ENCODE assay signal across 8 cellular contexts in genomic region chr2:159091381-159091780, GRCh38.
DNase-seq lines count a peak whose midpoint lies in the region; ATAC-seq and TF ChIP-seq lines count a peak whose summit lies in the region.

No MANE protein-coding gene starts in this region.

- peak overlapping the region; percentile 18 to 89; a peak in 3 of 4 replicates for H3K27ac ChIP-seq in SK-N-SH (ENCODE audit: low read depth in 2 of 2, low read length in 1 of 2)
- H3K27ac ChIP-seq in sigmoid colon: peak overlapping the region; percentile 68 to 86 (median 78)

- peak; percentile 88 for DNase-seq in EH (ENCODE audit: low read depth)
- no peak for DNase-seq in SK-N-SH
- peak; percentile 80 for DNase-seq in fibroblast of mammary gland (ENCODE audit: low read depth)
- no peak for DNase-seq in sigmoid colon
- DNase-seq in Ammon's horn (ENCODE audit: low spot score): no peak
- no peak for DNase-seq in DMS53 treated with DMSO at 0.1 percent for 48 hours (lab: John Stamatoyannopoulos, UW; ENCODE audit: unreplicated experiment)
- DNase-seq in mucosa of gallbladder (ENCODE audit: low spot score): no peak

- H3K9ac ChIP-seq in SK-N-SH: peak overlapping the region; percentile 66; the same call in 1 of the 2 replicates

- H3K9me2 ChIP-seq in SK-N-SH: no peaks in the 10 kb centered on the region

- H3K4me3 ChIP-seq in SK-N-SH (ENCODE audit: low read depth in 2 of 2, low read length in 1 of 2): peak overlapping the region in 1 of 2 experiments; percentile 11; a peak in 1 of 4 replicates
- H3K4me3 ChIP-seq in fibroblast of mammary gland (ENCODE audit: control insufficient read depth, low read depth, low read length): no peak overlapping the region
- no peak overlapping the region for H3K4me3 ChIP-seq in sigmoid colon

- H3K4me1 ChIP-seq in SK-N-SH (ENCODE audit: control insufficient read depth in 1 of 2, insufficient read depth in 2 of 2, low read depth in 1 of 2, low read length in 1 of 2) (peaks cover 21 to 24% of the 10 kb centered on the region in 2 experiments), sigmoid colon (peaks cover 0 to 76% (median 75%) of the 10 kb centered on the region in 4 donors)

- H3F3A ChIP-seq in SK-N-SH (replicated peaks; ENCODE audit: insufficient read depth): peaks cover 13% of the 10 kb centered on the region

- CTCF ChIA-PET in SK-N-SH (lab: Yijun Ruan, JAX): no interaction called here

- no peak for TF ChIP-seq EP300 in SK-N-SH (IDR thresholded peaks at IDR 0.05; ENCODE audit: borderline replicate concordance in 1 of 2, low read depth in 1 of 2, low read length in 1 of 2)
- no peak for TF ChIP-seq EP300 in sigmoid colon (IDR thresholded peaks at IDR 0.05)

- H3K27me3 ChIP-seq in SK-N-SH (ENCODE audit: insufficient read depth): no peaks in the 10 kb centered on the region
- no peaks in the 10 kb centered on the region for H3K27me3 ChIP-seq in sigmoid colon

- TF ChIP-seq POLR2A in sigmoid colon (IDR thresholded peaks at IDR 0.05): no peak

- H3K4me2 ChIP-seq in SK-N-SH: peak overlapping the region; percentile 77

- TF ChIP-seq CTCF in SK-N-SH (IDR thresholded peaks at IDR 0.05) (no peak), fibroblast of mammary gland (conservative IDR thresholded peaks at IDR 0.05; ENCODE audit: control insufficient read depth, insufficient read depth, low read depth, low read length) (no peak), sigmoid colon (IDR thresholded peaks at IDR 0.05) (no peak)

- H3K9me3 ChIP-seq in SK-N-SH (no peaks in the 10 kb centered on the region), sigmoid colon (peaks cover 0 to 2% (median 0%) of the 10 kb centered on the region in 4 donors)

- H4K20me1 ChIP-seq in SK-N-SH (ENCODE audit: insufficient read depth): no peaks in the 10 kb centered on the region

- no peak overlapping the region; the same call in 1 of the 2 replicates for H2AFZ ChIP-seq in SK-N-SH (ENCODE audit: low read depth)

- intact Hi-C loops in sigmoid colon (cut with DNase I): no loop called here

- POLR2A ChIA-PET in SK-N-SH (lab: Yijun Ruan, JAX): no interaction called here

- H3K36me3 ChIP-seq in SK-N-SH (replicated peaks in 1 of 2; ENCODE audit: control insufficient read depth in 1 of 2, insufficient read depth in 2 of 2, low read length in 1 of 2) (peaks cover 0 to 3% of the 10 kb centered on the region in 2 experiments), sigmoid colon (no peaks in the 10 kb centered on the region)

- peaks cover 54% of the 10 kb centered on the region; the same call in 1 of the 2 replicates for H3K79me2 ChIP-seq in SK-N-SH (ENCODE audit: insufficient read depth)

- ATAC-seq in HG02885 (IDR thresholded peaks at IDR 0.05; ENCODE audit: poor library complexity, unreplicated experiment): no peak

- 9% methylated on average over 2 of the region's 2 CpGs for WGBS in SK-N-SH (ENCODE audit: low lambda C conversion rate)
- WGBS in sigmoid colon, 2 donors: 26 to 36% methylated on average over 2 of the region's 2 CpGs

- TF ChIP-seq RAD21 in SK-N-SH (IDR thresholded peaks at IDR 0.05; ENCODE audit: low read length): no peak

TF ChIP-seq in SK-N-SH, 30 proteins besides CTCF, POLR2A, EP300 and RAD21:
- TF ChIP-seq JUND (IDR thresholded peaks at IDR 0.05) (peak; percentile 61; the same call in 1 of the 2 replicates), USF2 (IDR thresholded peaks at IDR 0.05; ENCODE audit: borderline replicate concordance, low read depth, low read length) (no peak), FOSL2 (IDR thresholded peaks at IDR 0.05; ENCODE audit: borderline replicate concordance, low read depth) (peak; percentile 45; the same call in 1 of the 2 replicates), GABPA (IDR thresholded peaks at IDR 0.05; ENCODE audit: low read depth) (no peak), TCF12 (IDR thresholded peaks at IDR 0.05) (peak; percentile 42), RXRA (IDR thresholded peaks at IDR 0.05; ENCODE audit: borderline replicate concordance, low read depth) (peak; percentile 40; the same call in 1 of the 2 replicates), TEAD4 (IDR thresholded peaks at IDR 0.05; ENCODE audit: borderline replicate concordance, insufficient read depth) (peak; percentile 48; the same call in 1 of the 2 replicates)
- TF ChIP-seq, protein P1, sequence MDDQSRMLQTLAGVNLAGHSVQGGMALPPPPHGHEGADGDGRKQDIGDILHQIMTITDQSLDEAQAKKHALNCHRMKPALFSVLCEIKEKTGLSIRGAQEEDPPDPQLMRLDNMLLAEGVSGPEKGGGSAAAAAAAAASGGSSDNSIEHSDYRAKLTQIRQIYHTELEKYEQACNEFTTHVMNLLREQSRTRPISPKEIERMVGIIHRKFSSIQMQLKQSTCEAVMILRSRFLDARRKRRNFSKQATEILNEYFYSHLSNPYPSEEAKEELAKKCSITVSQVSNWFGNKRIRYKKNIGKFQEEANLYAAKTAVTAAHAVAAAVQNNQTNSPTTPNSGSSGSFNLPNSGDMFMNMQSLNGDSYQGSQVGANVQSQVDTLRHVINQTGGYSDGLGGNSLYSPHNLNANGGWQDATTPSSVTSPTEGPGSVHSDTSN (IDR thresholded peaks at IDR 0.05): peak; percentile 44; the same call in 1 of the 2 replicates
TF ChIP-seq in SK-N-SH: peak in this region for 6.

Comparison
In these comparisons a context has a peak if more than half of its experiments do, and no peak if none do; other contexts are left out.
1. DNase-seq: peak in EH (single experiment) and fibroblast of mammary gland (single experiment); none in SK-N-SH (single experiment), sigmoid colon (single experiment), Ammon's horn (single experiment), DMS53 treated with DMSO at 0.1 percent for 48 hours (single experiment) and mucosa of gallbladder (single experiment).